In genomic region chr1:173648880-173649605, GRCh38 we compare ENCODE assay signal across 27 cellular contexts. TPM values are rescaled to one million over a fixed set of nuclear protein-coding genes. Genes with fewer than 3 reads are reported as not detected.
"Had no signal": no experiment of that assay in that cellular context is flagged by ENCODE, and none has a peak within 500 bp of the region (broad histone marks: within the 10 kb centered on the region; RNA-seq: fewer than 3 reads in every experiment).

No MANE protein-coding gene starts in this region.

- H3K4me2 ChIP-seq: hepatocyte, neural progenitor cell had no signal

- ATAC-seq: left colon; left ventricle myocardium superior; natural killer cell treated with Interleukin-12 subunit alpha and Interleukin-12 subunit beta and Interleukin-15 and Interleukin-18, amount 100 ng/mL, for 72 hours; stimulated activated memory B cell treated with anti-CD40 and anti-IgM and Interleukin-4, amounts not matched to agents 10 μg/mL and 1 μg/mL and 100 μg/mL, for 72 hours had no signal

- H3K9me3 ChIP-seq: ovary, right atrium auricular region, testis had no signal

- DNase-seq: effector CD4-positive, alpha-beta T cell; endodermal cell; foreskin melanocyte; head of caudate nucleus; left colon; left ventricle myocardium superior; mesenchymal stem cell; midbrain; nucleus accumbens; ovary; small intestine; stimulated activated CD4-positive, alpha-beta T cell treated with anti-CD3 and anti-CD28 coated beads, Interleukin-2, amount 100 ng/mL, for 48 hours; stimulated activated CD8-positive, alpha-beta memory T cell treated with anti-CD3 and anti-CD28 coated beads, Interleukin-4, amount 100 ng/mL, for 48 hours; testis had no signal

- H3K27ac ChIP-seq: coronary artery, hepatocyte, neural progenitor cell, ovary, right atrium auricular region, testis, tibial nerve had no signal

- H3K4me3 ChIP-seq: coronary artery, hepatocyte, lung, neural progenitor cell, ovary, right atrium auricular region, testis, tibial nerve had no signal

- FAIRE-seq: small intestine had no signal

- H3K4me1 ChIP-seq: neural progenitor cell, right atrium auricular region, testis, tibial nerve had no signal

RNA-seq across cellular contexts. Expression of gene TEX50, which starts 13.9 kb away (rescaled TPM):
- total RNA-seq: dermis microvascular lymphatic vessel endothelial cell; endodermal cell; hepatocyte; kidney epithelial cell; left colon; left ventricle myocardium superior; lung; natural killer cell treated with Interleukin-12 subunit alpha and Interleukin-12 subunit beta and Interleukin-15 and Interleukin-18, amount 100 ng/mL, for 72 hours; ovary; posterior vena cava; right atrium auricular region; tibial nerve; ureter had no signal
- polyA plus RNA-seq: esophagus, hepatocyte, lung, ovary, small intestine had no signal

RNA-seq across cellular contexts. Expression of gene ANKRD45, which starts 20.6 kb away (rescaled TPM):
- total RNA-seq: natural killer cell treated with Interleukin-12 subunit alpha and Interleukin-12 subunit beta and Interleukin-15 and Interleukin-18, amount 100 ng/mL, for 72 hours had no signal
- polyA plus RNA-seq: esophagus had no signal

RNA-seq across cellular contexts. Expression of gene SLC9C2, which starts 46.2 kb away (rescaled TPM):
- total RNA-seq: dermis microvascular lymphatic vessel endothelial cell; endodermal cell; kidney epithelial cell; left ventricle myocardium superior; natural killer cell treated with Interleukin-12 subunit alpha and Interleukin-12 subunit beta and Interleukin-15 and Interleukin-18, amount 100 ng/mL, for 72 hours; posterior vena cava; ureter had no signal
- polyA plus RNA-seq: esophagus, small intestine had no signal
